Comparison of ENCODE assay signal across 22 cellular contexts in the genomic region with DNA sequence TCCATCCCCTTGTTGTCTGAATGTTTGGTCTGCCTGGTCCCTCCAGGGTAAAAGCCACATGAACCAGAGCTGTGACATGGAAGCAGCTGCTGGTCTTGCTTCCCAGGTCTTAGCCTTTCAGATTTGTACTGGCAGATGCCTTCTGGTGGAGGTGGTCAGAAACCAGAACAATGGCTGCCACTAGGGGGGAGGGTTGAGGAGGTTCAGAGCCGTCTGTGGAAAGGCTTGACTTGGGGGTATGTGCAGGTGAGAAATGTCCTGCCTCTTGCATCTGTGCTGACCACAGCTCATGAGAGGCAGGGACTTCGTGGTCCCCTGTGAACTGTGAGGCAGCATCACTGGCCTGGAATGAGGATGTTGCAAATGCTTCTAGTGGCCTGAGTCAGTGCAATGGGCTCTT.
A peak's percentile ranks its signal among the peaks of the same experiment; 100 is the strongest.
DNase-seq lines count a peak whose midpoint lies in the region; ATAC-seq, FAIRE-seq and TF ChIP-seq lines count a peak whose summit lies in the region.
"Had no signal": no experiment of that assay in that cellular context is flagged by ENCODE, and none has a peak within 500 bp of the region (broad histone marks: within the 10 kb centered on the region; RNA-seq: fewer than 3 reads in every experiment).

No MANE protein-coding gene starts in this region.

- H3K56ac ChIP-seq in H9 (ENCODE audit: insufficient read length, low read depth, low read length) (no peak overlapping the region), mesendoderm (ENCODE audit: low read length) (no peak overlapping the region)

- H3K27ac ChIP-seq in H9 (ENCODE audit: insufficient read length, low read depth, low read length) (no peak overlapping the region), K562 (ENCODE audit: extremely low read depth, low read depth, low read length) (no peak overlapping the region), mesendoderm (ENCODE audit: low read depth, low read length) (no peak overlapping the region), gastroesophageal sphincter (no peak overlapping the region)
- H3K27ac ChIP-seq: BLaER1 treated with 17β-estradiol and CSF1 and Interleukin-3, amounts not matched to agents 10 nM and 100 nM; Peyer's patch; SJSA1 had no signal

- H3K27me3 ChIP-seq in H9 (ENCODE audit: insufficient read depth, low read length) (no peaks in the 10 kb centered on the region), K562 (ENCODE audit: control insufficient read depth in 2 of 2, insufficient read depth in 2 of 2, low read length in 2 of 2) (no peaks in the 10 kb centered on the region), mesendoderm (ENCODE audit: insufficient read depth, low read length, poor library complexity) (no peaks in the 10 kb centered on the region), gastroesophageal sphincter (no peaks in the 10 kb centered on the region)
- H3K27me3 ChIP-seq: BLaER1 treated with 17β-estradiol and CSF1 and Interleukin-3, amounts not matched to agents 10 nM and 100 nM; Peyer's patch; SJSA1 had no signal

- H3K4ac ChIP-seq in H9 (ENCODE audit: low read depth, low read length) (no peak overlapping the region), mesendoderm (ENCODE audit: low read depth, low read length) (no peak overlapping the region)

- TF ChIP-seq CTCF in H9 (conservative IDR thresholded peaks at IDR 0.05) (no peak; the same call in 2 of the 3 replicates), K562 (IDR thresholded peaks at IDR 0.05 in 2 of 3, conservative IDR thresholded peaks at IDR 0.05 in 1 of 3; ENCODE audit: insufficient read depth in 2 of 3, low read depth in 1 of 3, low read length in 3 of 3) (peak; percentile 35 to 47 (median 41); a peak in 4 of 6 replicates), gastroesophageal sphincter (IDR thresholded peaks at IDR 0.05) (no peak)

- H3K27me3 Mint-ChIP-seq in H9 (ENCODE audit: low read depth), result peaks cover 9% of the 10 kb centered on the region

- H3K18ac ChIP-seq in H9 (ENCODE audit: insufficient read length, low read depth, low read length) (no peak overlapping the region), mesendoderm (ENCODE audit: low read length) (no peak overlapping the region)

- no peak overlapping the region for H2BK20ac ChIP-seq in H9 (ENCODE audit: low read depth, low read length, poor library complexity, severe bottlenecking)

- H3K4me3 ChIP-seq in K562, result no peak overlapping the region
- H3K4me3 ChIP-seq in mesendoderm (ENCODE audit: low read length), result no peak overlapping the region
- H3K4me3 ChIP-seq in gastroesophageal sphincter, result no peak overlapping the region
- H3K4me3 ChIP-seq: BLaER1 treated with 17β-estradiol and CSF1 and Interleukin-3, amounts not matched to agents 10 nM and 100 nM; Peyer's patch; SJSA1 had no signal

- H2BK5ac ChIP-seq in H9 (ENCODE audit: insufficient read length, low read length) (no peak overlapping the region), mesendoderm (ENCODE audit: low read length) (no peak overlapping the region)

- no peak overlapping the region for H2BK12ac ChIP-seq in H9 (ENCODE audit: insufficient read length, low read depth, low read length)

- no CpG with 5 or more reads among the region's 2 CpGs for WGBS in H9 (ENCODE audit: extremely low coverage, insufficient read length, low lambda C conversion rate)
- WGBS in K562 (ENCODE audit: insufficient coverage, low coverage, missing lambda C conversion rate), result 11% methylated on average over 2 of the region's 2 CpGs
- WGBS in mesendoderm (ENCODE audit: extremely low coverage, insufficient coverage, low lambda C conversion rate), result no CpG with 5 or more reads among the region's 2 CpGs
- 53% methylated on average over 2 of the region's 2 CpGs; no CpG with 5 or more reads in 1 of the 2 donors for WGBS in gastroesophageal sphincter (ENCODE audit: low coverage in 1 of 2), 2 donors

- H3K14ac ChIP-seq in H9 (ENCODE audit: insufficient read depth, low read length), result no peak overlapping the region

- TF ChIP-seq EP300 in K562 (IDR thresholded peaks at IDR 0.05; ENCODE audit: low read length), result no peak
- no peak for TF ChIP-seq EP300 in gastroesophageal sphincter (IDR thresholded peaks at IDR 0.05)

- TF ChIP-seq POLR2A in K562 (conservative IDR thresholded peaks at IDR 0.05), result no peak
- no peak for TF ChIP-seq POLR2A in gastroesophageal sphincter (IDR thresholded peaks at IDR 0.05)

- no peaks in the 10 kb centered on the region for H4K20me1 ChIP-seq in H9 (ENCODE audit: control insufficient read depth, insufficient read depth, insufficient read length)
- H4K20me1 ChIP-seq in K562 (replicated peaks; ENCODE audit: control insufficient read depth, insufficient read depth, low read length), result no peaks in the 10 kb centered on the region
- H4K20me1 ChIP-seq: BLaER1 treated with 17β-estradiol and CSF1 and Interleukin-3, amounts not matched to agents 10 nM and 100 nM had no signal

- ATAC-seq in K562 (peak; percentile 63), GM19324 (IDR thresholded peaks at IDR 0.05; ENCODE audit: low FRiP score, unreplicated experiment) (no peak), gastroesophageal sphincter (no peak)
- no peak for ATAC-seq in stimulated activated effector memory CD8-positive, alpha-beta T cell treated with anti-CD3 and anti-CD28 coated beads, Interleukin-12 subunit alpha, Interleukin-12 subunit beta, amount 100 ng/mL, for 72 hours
- ATAC-seq: CD8-positive, alpha-beta T cell had no signal

- H4K5ac ChIP-seq in H9 (ENCODE audit: insufficient read length, low read depth, low read length) (no peak overlapping the region), mesendoderm (ENCODE audit: low read length) (no peak overlapping the region)

- H3K4me1 ChIP-seq in H9 (ENCODE audit: insufficient read depth, low read length) (no peaks in the 10 kb centered on the region), K562 (replicated peaks in 1 of 2; ENCODE audit: control insufficient read depth in 2 of 2, insufficient read depth in 2 of 2, low read length in 2 of 2) (peaks cover 0 to 9% of the 10 kb centered on the region in 2 experiments; a peak in 3 of 5 replicates), mesendoderm (ENCODE audit: control insufficient read depth, low read depth, low read length) (no peaks in the 10 kb centered on the region), gastroesophageal sphincter (no peaks in the 10 kb centered on the region)
- H3K4me1 ChIP-seq: Peyer's patch, SJSA1 had no signal

- no peaks in the 10 kb centered on the region for H3K23me2 ChIP-seq in H9 (ENCODE audit: insufficient read length, low read depth, low read length, poor library complexity, severe bottlenecking)

- TF ChIP-seq RAD21 in K562 (CRISPR knock-in tag; conservative IDR thresholded peaks at IDR 0.05 in 1 of 2, IDR thresholded peaks at IDR 0.05 in 1 of 2), result peak; percentile 20 to 36; a peak in 3 of 4 replicates

- no peaks in the 10 kb centered on the region for H3K9me3 Mint-ChIP-seq in H9
- no peaks in the 10 kb centered on the region for H3K9me3 Mint-ChIP-seq in stimulated activated effector memory CD8-positive, alpha-beta T cell treated with anti-CD3 and anti-CD28 coated beads, Interleukin-12 subunit alpha, Interleukin-12 subunit beta, amount 100 ng/mL, for 72 hours
- H3K9me3 Mint-ChIP-seq: CD8-positive, alpha-beta T cell had no signal

- peak; percentile 37 for DNase-seq in EH (ENCODE audit: low read depth)
- DNase-seq in H9, result peak; percentile 27
- DNase-seq in K562 (ENCODE audit: extremely low read depth in 1 of 4, low spot score in 3 of 4), result peak in 2 of 4 experiments; percentile 38 to 49
- peak; percentile 3 for DNase-seq in mesendoderm
- no peak for DNase-seq in putamen (ENCODE audit: low spot score)
- DNase-seq in stimulated activated effector memory CD8-positive, alpha-beta T cell treated with anti-CD3 and anti-CD28 coated beads, Interleukin-12 subunit alpha, Interleukin-12 subunit beta, amount 100 ng/mL, for 72 hours (ENCODE audit: low spot score in 2 of 2), result no peak
- DNase-seq: CD8-positive, alpha-beta T cell; DMS53; KBM-7; MV-4-11; NCI-H1417; NCI-H1930; NCI-H345; NCI-H526; Peyer's patch had no signal

- no peaks in the 10 kb centered on the region for H3K36me3 Mint-ChIP-seq in H9 (ENCODE audit: insufficient read depth in 1 of 3, low read depth in 3 of 3)
- no peaks in the 10 kb centered on the region for H3K36me3 Mint-ChIP-seq in stimulated activated effector memory CD8-positive, alpha-beta T cell treated with anti-CD3 and anti-CD28 coated beads, Interleukin-12 subunit alpha, Interleukin-12 subunit beta, amount 100 ng/mL, for 72 hours
- H3K36me3 Mint-ChIP-seq: CD8-positive, alpha-beta T cell had no signal

- no peak for FAIRE-seq in K562 (lab: Jason Lieb, UNC)
- FAIRE-seq: A204.1, GM19239, H54 had no signal

- H3K36me3 ChIP-seq in K562 (ENCODE audit: control insufficient read depth, insufficient read depth, low read length) (no peaks in the 10 kb centered on the region), mesendoderm (ENCODE audit: control insufficient read depth, insufficient read depth, low read length) (no peaks in the 10 kb centered on the region), gastroesophageal sphincter (no peaks in the 10 kb centered on the region)
- H3K36me3 ChIP-seq: BLaER1 treated with 17β-estradiol and CSF1 and Interleukin-3, amounts not matched to agents 10 nM and 100 nM; Peyer's patch; SJSA1 had no signal

- H3K4me3 Mint-ChIP-seq in H9, result no peak overlapping the region
- H3K4me3 Mint-ChIP-seq in stimulated activated effector memory CD8-positive, alpha-beta T cell treated with anti-CD3 and anti-CD28 coated beads, Interleukin-12 subunit alpha, Interleukin-12 subunit beta, amount 100 ng/mL, for 72 hours, result no peak overlapping the region
- H3K4me3 Mint-ChIP-seq: CD8-positive, alpha-beta T cell had no signal

- peaks cover 0 to 6% of the 10 kb centered on the region in 2 experiments; a peak in 1 of 4 replicates for H3K4me1 Mint-ChIP-seq in H9
- H3K4me1 Mint-ChIP-seq in stimulated activated effector memory CD8-positive, alpha-beta T cell treated with anti-CD3 and anti-CD28 coated beads, Interleukin-12 subunit alpha, Interleukin-12 subunit beta, amount 100 ng/mL, for 72 hours, result no peaks in the 10 kb centered on the region

- in situ Hi-C loops in K562 (cut with MboI), result no loop called here

- no TSS peak for BruUV-seq in K562 (replicated peaks; lab: Mats Ljungman, UMichigan)

- H2AFZ ChIP-seq in H9 (ENCODE audit: low read length) (no peak overlapping the region), K562 (ENCODE audit: low read depth, low read length) (0 out of 2 replicates have a peak overlapping the region, but pooled peaks have one; percentile 0)

- no peaks in the 10 kb centered on the region for H3K9me1 ChIP-seq in K562 (ENCODE audit: control insufficient read depth, insufficient read depth, low read length)

- no peaks in the 10 kb centered on the region for H3K79me2 ChIP-seq in H9 (ENCODE audit: insufficient read depth, low read length)
- H3K79me2 ChIP-seq in K562 (ENCODE audit: control insufficient read depth, insufficient read depth, low read length), result no peaks in the 10 kb centered on the region
- H3K79me2 ChIP-seq in mesendoderm (ENCODE audit: control insufficient read depth, insufficient read depth, low read length), result no peaks in the 10 kb centered on the region

- H3K79me1 ChIP-seq in H9 (ENCODE audit: insufficient read depth, low read depth, low read length, poor library complexity, severe bottlenecking), result no peaks in the 10 kb centered on the region
- H3K79me1 ChIP-seq in mesendoderm (ENCODE audit: low read length), result no peaks in the 10 kb centered on the region

- intact Hi-C loops in K562 (cut with micrococcal nuclease), result no loop called here

- POLR2A ChIA-PET in K562 (lab: Yijun Ruan, JAX), result interaction anchor here (0.8 to 2.0 kb wide), 2 partner anchors 21 to 87 kb away, joined by 3 to 6 read pairs; no protein-coding TSS in a partner anchor

- H3K4me2 ChIP-seq in H9 (ENCODE audit: insufficient read depth, insufficient read length, low read length), result no peak overlapping the region
- H3K4me2 ChIP-seq in K562 (ENCODE audit: insufficient read depth, low read length), result no peak overlapping the region
- no peak overlapping the region for H3K4me2 ChIP-seq in mesendoderm (ENCODE audit: low read length)
- H3K4me2 ChIP-seq: BLaER1 treated with 17β-estradiol and CSF1 and Interleukin-3, amounts not matched to agents 10 nM and 100 nM had no signal

- no peak overlapping the region for H4K8ac ChIP-seq in H9 (replicated peaks; ENCODE audit: insufficient read length, low read depth, low read length)
- H4K8ac ChIP-seq in mesendoderm (ENCODE audit: low read depth, low read length), result no peak overlapping the region

- no peak overlapping the region for H2AK5ac ChIP-seq in H9 (ENCODE audit: insufficient read length, low read length)
- no peak overlapping the region for H2AK5ac ChIP-seq in mesendoderm (ENCODE audit: low read length)

- H3K9ac ChIP-seq in H9 (ENCODE audit: extremely low read depth, insufficient read length, low read length), result no peak overlapping the region
- no peak overlapping the region for H3K9ac ChIP-seq in K562 (ENCODE audit: insufficient read depth in 1 of 2, low read depth in 2 of 2, low read length in 2 of 2)
- no peak overlapping the region for H3K9ac ChIP-seq in mesendoderm (ENCODE audit: low read length)
- H3K9ac ChIP-seq: BLaER1 treated with 17β-estradiol and CSF1 and Interleukin-3, amounts not matched to agents 10 nM and 100 nM had no signal

- H3K23ac ChIP-seq in H9 (ENCODE audit: insufficient read length, low read depth, low read length), result no peak overlapping the region
- H3K23ac ChIP-seq in mesendoderm (ENCODE audit: low read length), result no peak overlapping the region

- H3K27ac Mint-ChIP-seq in H9, result no peak overlapping the region
- no peak overlapping the region for H3K27ac Mint-ChIP-seq in stimulated activated effector memory CD8-positive, alpha-beta T cell treated with anti-CD3 and anti-CD28 coated beads, Interleukin-12 subunit alpha, Interleukin-12 subunit beta, amount 100 ng/mL, for 72 hours
- H3K27ac Mint-ChIP-seq: CD8-positive, alpha-beta T cell had no signal

- no peak overlapping the region for H3T11ph ChIP-seq in H9 (ENCODE audit: low read length)

- H3K9me3 ChIP-seq in H9 (ENCODE audit: control insufficient read depth, low read depth, low read length) (no peaks in the 10 kb centered on the region), K562 (replicated peaks; ENCODE audit: control insufficient read depth, insufficient read depth, low read depth, low read length) (no peaks in the 10 kb centered on the region), gastroesophageal sphincter (no peaks in the 10 kb centered on the region)
- H3K9me3 ChIP-seq: Peyer's patch, SJSA1 had no signal

- H2BK120ac ChIP-seq in H9 (ENCODE audit: low read depth, low read length, poor library complexity, severe bottlenecking), result no peak overlapping the region
- H2BK120ac ChIP-seq in mesendoderm (ENCODE audit: low read depth, low read length), result no peak overlapping the region

- no peak overlapping the region for H2BK15ac ChIP-seq in H9 (ENCODE audit: low read depth, low read length)
- no peak overlapping the region for H2BK15ac ChIP-seq in mesendoderm (replicated peaks; ENCODE audit: low read depth)

- no peak overlapping the region for H4K91ac ChIP-seq in H9 (ENCODE audit: insufficient read length, low read depth, low read length)

- CTCF ChIA-PET in K562 (lab: Yijun Ruan, JAX; ENCODE audit: low intra/inter-chr PET ratio), result no interaction called here

Comparison
In these comparisons a context has a peak if more than half of its experiments do, and no peak if none do; other contexts are left out.
1. DNase-seq: peak in EH (single experiment), H9 (single experiment) and mesendoderm (single experiment); none in putamen (single experiment) and stimulated activated effector memory CD8-positive, alpha-beta T cell treated with anti-CD3 and anti-CD28 coated beads, Interleukin-12 subunit alpha, Interleukin-12 subunit beta, amount 100 ng/mL, for 72 hours (0 of 2).
2. CTCF ChIP-seq: peak in K562 (3 of 3); none in H9 (single experiment) and gastroesophageal sphincter (0 of 4).